16 cellular contexts compared by ENCODE assay signal in genomic region chr6:25176466-25176865, GRCh38.
"Had no signal": no experiment of that assay in that cellular context is flagged by ENCODE, and none has a peak within 500 bp of the region (broad histone marks: within the 10 kb centered on the region; RNA-seq: fewer than 3 reads in every experiment).

No MANE protein-coding gene starts in this region.

- H2AFZ ChIP-seq: hepatocyte had no signal

- H3K79me2 ChIP-seq: hepatocyte had no signal

- H3K27ac ChIP-seq: brain microvascular endothelial cell, lower lobe of right lung, thoracic aorta, VCaP had no signal

- H3K9me3 ChIP-seq: lower lobe of right lung, sigmoid colon, stomach, thoracic aorta had no signal

- H3K4me3 ChIP-seq: hepatocyte, lower lobe of right lung, sigmoid colon, stomach, thoracic aorta had no signal

- H3K4me3 Mint-ChIP-seq: nephron had no signal

- H3K4me2 ChIP-seq: hepatocyte had no signal

- DNase-seq: activated effector memory CD4-positive, alpha-beta T cell treated with Interleukin-2 at 50 U/mL for 16 hours; activated T-cell treated with anti-CD3 and anti-CD28 coated beads for 4 hours; amygdala; brain microvascular endothelial cell; cerebellar nuclear complex; dermis blood vessel endothelial cell; lower lobe of right lung; sigmoid colon; stimulated activated CD4-positive, alpha-beta T cell treated with anti-CD3 and anti-CD28 coated beads, Interleukin-4, amount 100 ng/mL, for 1 hour; stomach; T1000 had no signal

- H3K9me3 Mint-ChIP-seq: nephron had no signal

- ATAC-seq: activated naive CD4-positive, alpha-beta T cell treated with anti-CD3 and anti-CD28 coated beads, Interleukin-2, amount 50 U/mL, for 72 hours; lower lobe of right lung had no signal

- H3K36me3 ChIP-seq: brain microvascular endothelial cell, lower lobe of right lung, sigmoid colon, stomach, thoracic aorta had no signal

- H3K27me3 ChIP-seq: brain microvascular endothelial cell, hepatocyte, sigmoid colon, stomach had no signal

- H3K27ac Mint-ChIP-seq: nephron had no signal
